In genomic region chr5:122085041-122085440, GRCh38 we compare ENCODE assay signal across 10 cellular contexts. TPM values are rescaled to one million over a fixed set of nuclear protein-coding genes. Genes with fewer than 3 reads are reported as not detected.
"Had no signal": no experiment of that assay in that cellular context is flagged by ENCODE, and none has a peak within 500 bp of the region (broad histone marks: within the 10 kb centered on the region; RNA-seq: fewer than 3 reads in every experiment).

No MANE protein-coding gene starts in this region.

- ATAC-seq: GM23338, HCT116 had no signal

- H2AFZ ChIP-seq: GM23248, GM23338 had no signal

- H3K9me3 Mint-ChIP-seq: GM23338, H9, HFFc6 had no signal

- H3K9ac ChIP-seq: GM23248 had no signal

- H3K4me2 ChIP-seq: GM23338 had no signal

- H3K27ac Mint-ChIP-seq: GM23338, H9, HFFc6 had no signal

- H3K27ac ChIP-seq: GM23248 had no signal

- H3K36me3 ChIP-seq: HAP-1 had no signal

- H3K4me3 Mint-ChIP-seq: GM23338, H9, HFFc6 had no signal

- FAIRE-seq: H1 had no signal

- DNase-seq: GM23248, GOT3, H7, H9, HCEC 1CT, HFFc6 had no signal

- H3K9me3 ChIP-seq: HAP-1 had no signal

- H3K4me3 ChIP-seq: GM23248, GM23338, HAP-1 had no signal

RNA-seq across cellular contexts. Expression of gene ZNF474, which starts 44.3 kb away (rescaled TPM):
- total RNA-seq: H1, H7, H9 had no signal
- polyA plus RNA-seq: GM23338, H1 had no signal
